In the genomic region with DNA sequence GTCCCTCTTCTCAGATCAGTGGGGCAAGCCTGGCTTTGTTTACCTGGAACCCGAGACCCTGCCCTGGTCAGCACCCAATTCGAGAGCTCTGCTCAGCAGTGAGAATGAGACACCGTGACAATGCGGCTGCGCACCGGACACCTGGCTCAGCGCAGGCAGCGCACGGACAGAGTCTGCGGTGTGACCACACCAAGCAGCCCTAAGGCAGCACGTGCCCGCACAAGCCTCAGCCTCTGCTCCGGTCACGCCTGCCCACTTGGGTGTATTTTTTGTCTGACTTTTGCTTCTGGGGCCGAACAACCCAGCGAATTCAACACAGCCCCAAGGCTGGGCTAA, we compare ENCODE assay signal across 21 cellular contexts. TPM values are rescaled to one million over a fixed set of nuclear protein-coding genes. Genes with fewer than 3 reads are reported as not detected.
DNase-seq lines count a peak whose midpoint lies in the region; ATAC-seq, FAIRE-seq and TF ChIP-seq lines count a peak whose summit lies in the region.
"Had no signal": no experiment of that assay in that cellular context is flagged by ENCODE, and none has a peak within 500 bp of the region (broad histone marks: within the 10 kb centered on the region; RNA-seq: fewer than 3 reads in every experiment).

No MANE protein-coding gene starts in this region.

- H3K27me3 ChIP-seq in BLaER1, result no peaks in the 10 kb centered on the region
- no peaks in the 10 kb centered on the region for H3K27me3 ChIP-seq in CD4-positive, CD25-positive, alpha-beta regulatory T cell (ENCODE audit: control insufficient read depth, insufficient read depth, low read length)
- peaks cover 19% of the 10 kb centered on the region for H3K27me3 ChIP-seq in keratinocyte (ENCODE audit: control insufficient read depth, extremely low read depth, insufficient read depth, low read length)
- no peaks in the 10 kb centered on the region for H3K27me3 ChIP-seq in trophoblast cell (ENCODE audit: insufficient read depth, low read length)

- H3K23ac ChIP-seq in trophoblast cell (ENCODE audit: low read length), result no peak overlapping the region

- TF ChIP-seq CTCF in keratinocyte (optimal IDR thresholded peaks at IDR 0.05 in 1 of 3, IDR thresholded peaks at IDR 0.05 in 1 of 3, conservative IDR thresholded peaks at IDR 0.05 in 1 of 3; ENCODE audit: extremely low read depth in 1 of 3, insufficient read depth in 2 of 3, low read length in 3 of 3), result no peak

- H4K91ac ChIP-seq in trophoblast cell (ENCODE audit: low read depth, low read length), result no peak overlapping the region

- H3K4me2 ChIP-seq in BLaER1, result peak overlapping the region; percentile 71
- peak overlapping the region; percentile 56 for H3K4me2 ChIP-seq in keratinocyte (ENCODE audit: control insufficient read depth, extremely low read depth, insufficient read depth, low read depth, low read length)
- H3K4me2 ChIP-seq in trophoblast cell (ENCODE audit: low read length), result no peak overlapping the region

- no peak overlapping the region for H2BK5ac ChIP-seq in trophoblast cell (ENCODE audit: low read depth, low read length, poor library complexity)

- WGBS in trophoblast cell (ENCODE audit: extremely low coverage, insufficient coverage, insufficient read length), result no CpG with 5 or more reads among the region's 16 CpGs

- H3K36me3 ChIP-seq in BLaER1 (no peaks in the 10 kb centered on the region), keratinocyte (ENCODE audit: control insufficient read depth in 2 of 2, extremely low read depth in 1 of 2, insufficient read depth in 2 of 2, low read length in 2 of 2) (no peaks in the 10 kb centered on the region), trophoblast cell (ENCODE audit: control insufficient read depth in 1 of 2, insufficient read depth in 2 of 2, low read length in 2 of 2) (no peaks in the 10 kb centered on the region)
- no peaks in the 10 kb centered on the region for H3K36me3 ChIP-seq in CD4-positive, CD25-positive, alpha-beta regulatory T cell (ENCODE audit: control insufficient read depth, insufficient read depth, low read length)
- H3K36me3 ChIP-seq: BE2C had no signal

- H3K14ac ChIP-seq in trophoblast cell (ENCODE audit: low read length), result no peak overlapping the region

- no peaks in the 10 kb centered on the region for H3K79me1 ChIP-seq in trophoblast cell (ENCODE audit: low read length)

- dilution Hi-C loops in keratinocyte (cut with MboI; ENCODE audit: extremely low pct_ligation_motif_present, low sequenced_read_pairs), result no loop called here

- H3K9me3 ChIP-seq in BLaER1 (peaks cover 18% of the 10 kb centered on the region), keratinocyte (ENCODE audit: control insufficient read depth, low read depth, low read length) (peaks cover 7% of the 10 kb centered on the region), trophoblast cell (ENCODE audit: insufficient read depth, low read depth, low read length) (peaks cover 26% of the 10 kb centered on the region)
- H3K9me3 ChIP-seq in CD4-positive, CD25-positive, alpha-beta regulatory T cell (ENCODE audit: control insufficient read depth in 2 of 2, low read length in 2 of 2), result peaks cover 10% of the 10 kb centered on the region in 2 experiments
- H3K9me3 ChIP-seq: BE2C had no signal

- H3K79me2 ChIP-seq in keratinocyte (ENCODE audit: control insufficient read depth, insufficient read depth, low read length), result no peaks in the 10 kb centered on the region
- no peaks in the 10 kb centered on the region for H3K79me2 ChIP-seq in trophoblast cell (ENCODE audit: control insufficient read depth, insufficient read depth, low read length, poor library complexity)

- H3K36me3 Mint-ChIP-seq in CD4-positive, CD25-positive, alpha-beta regulatory T cell, result peaks cover 4% of the 10 kb centered on the region
- no peaks in the 10 kb centered on the region for H3K36me3 Mint-ChIP-seq in activated T-helper 17 cell treated with anti-CD3 and anti-CD28 coated beads, Interleukin-2, amount 50 U/mL, for 72 hours (ENCODE audit: low read depth)

- H3K27ac ChIP-seq in BLaER1 (no peak overlapping the region), keratinocyte (ENCODE audit: control insufficient read depth, insufficient read depth, low read length) (no peak overlapping the region), trophoblast cell (ENCODE audit: low read depth, low read length) (no peak overlapping the region)
- H3K27ac ChIP-seq in CD4-positive, CD25-positive, alpha-beta regulatory T cell (ENCODE audit: insufficient read depth, low read length, poor library complexity, severe bottlenecking), result no peak overlapping the region

- no peak for ATAC-seq in CD4-positive, CD25-positive, alpha-beta regulatory T cell (ENCODE audit: low read depth in 2 of 2)
- no peak for ATAC-seq in activated T-helper 17 cell treated with anti-CD3 and anti-CD28 coated beads, Interleukin-2, amount 50 U/mL, for 72 hours (replicated peaks)
- no peak for ATAC-seq in left lobe of liver
- ATAC-seq in activated CD4-positive, CD25-positive, alpha-beta regulatory T cell treated with anti-CD3 and anti-CD28 coated beads, Interleukin-2, amount 50 U/mL, for 24 hours, result no peak
- ATAC-seq: HCT116, PC-3, Right ventricle myocardium inferior, SK-N-SH treated with all-trans-retinoic acid at 6 μM for 48 hours had no signal

- H3K4me1 ChIP-seq in BLaER1 (peaks cover 44% of the 10 kb centered on the region), keratinocyte (ENCODE audit: control insufficient read depth, extremely low read depth, insufficient read depth, low read length) (peaks cover 7% of the 10 kb centered on the region), trophoblast cell (ENCODE audit: control insufficient read depth in 1 of 2, insufficient read depth in 2 of 2, low read length in 2 of 2) (no peaks in the 10 kb centered on the region)
- peaks cover 24% of the 10 kb centered on the region for H3K4me1 ChIP-seq in CD4-positive, CD25-positive, alpha-beta regulatory T cell (ENCODE audit: control insufficient read depth, insufficient read depth, low read length, poor library complexity, severe bottlenecking)
- H3K4me1 ChIP-seq: BE2C, Caco-2 had no signal

- no peak overlapping the region for H2AFZ ChIP-seq in keratinocyte (ENCODE audit: control insufficient read depth, low read length)
- no peak overlapping the region for H2AFZ ChIP-seq in trophoblast cell (ENCODE audit: insufficient read depth, low read length, poor library complexity)

- H3K4me3 ChIP-seq in BLaER1 (no peak overlapping the region), keratinocyte (ENCODE audit: control insufficient read depth in 2 of 3, extremely low read depth in 1 of 3, insufficient read depth in 2 of 3, low read depth in 1 of 3, low read length in 3 of 3) (no peak overlapping the region), trophoblast cell (ENCODE audit: low read depth, low read length) (no peak overlapping the region)
- no peak overlapping the region for H3K4me3 ChIP-seq in CD4-positive, CD25-positive, alpha-beta regulatory T cell (ENCODE audit: low read depth, low read length)

- H2BK120ac ChIP-seq in trophoblast cell (ENCODE audit: insufficient read depth, low read length, poor library complexity), result no peak overlapping the region

- H3K27me3 Mint-ChIP-seq in CD4-positive, CD25-positive, alpha-beta regulatory T cell, result no peaks in the 10 kb centered on the region
- H3K27me3 Mint-ChIP-seq in activated T-helper 17 cell treated with anti-CD3 and anti-CD28 coated beads, Interleukin-2, amount 50 U/mL, for 72 hours, result no peaks in the 10 kb centered on the region

- DNase-seq in CD4-positive, CD25-positive, alpha-beta regulatory T cell, result no peak
- DNase-seq in keratinocyte (ENCODE audit: low read depth, low spot score), result no peak
- no peak for DNase-seq in DMS153 treated with DMSO at 0.1 percent for 48 hours (lab: John Stamatoyannopoulos, UW; ENCODE audit: unreplicated experiment)
- no peak for DNase-seq in left lobe of liver (ENCODE audit: low spot score)
- no peak for DNase-seq in trophoblast cell
- DNase-seq: BE2C, Caco-2, Karpas-422, NCI-H1105 treated with DMSO at 0.1 percent for 48 hours, NCI-H2081 treated with DMSO at 0.1 percent for 48 hours, NCI-H2227 treated with DMSO at 0.1 percent for 48 hours, NCI-H526 treated with DMSO at 0.1 percent for 48 hours, PC-3 had no signal

- H3K9me3 Mint-ChIP-seq in CD4-positive, CD25-positive, alpha-beta regulatory T cell, result peaks cover 3 to 22% (median 16%) of the 10 kb centered on the region in 7 donors
- H3K9me3 Mint-ChIP-seq in activated T-helper 17 cell treated with anti-CD3 and anti-CD28 coated beads, Interleukin-2, amount 50 U/mL, for 72 hours, result peaks cover 20% of the 10 kb centered on the region

- no peaks in the 10 kb centered on the region for H3K9me1 ChIP-seq in keratinocyte (ENCODE audit: control insufficient read depth, extremely low read depth, insufficient read depth, low read length)

- H4K8ac ChIP-seq in trophoblast cell (ENCODE audit: low read depth, low read length), result no peak overlapping the region

- H3K27ac Mint-ChIP-seq in CD4-positive, CD25-positive, alpha-beta regulatory T cell, result peak overlapping the region in 2 of 3 donors; percentile 68 to 71
- H3K27ac Mint-ChIP-seq in activated T-helper 17 cell treated with anti-CD3 and anti-CD28 coated beads, Interleukin-2, amount 50 U/mL, for 72 hours, result peak overlapping the region; percentile 16

- no peaks in the 10 kb centered on the region for H4K20me1 ChIP-seq in BLaER1
- H4K20me1 ChIP-seq in keratinocyte (ENCODE audit: control insufficient read depth, extremely low read depth, insufficient read depth, low read length), result no peaks in the 10 kb centered on the region

- H3K18ac ChIP-seq in trophoblast cell (ENCODE audit: low read length), result no peak overlapping the region

- H3K4me1 Mint-ChIP-seq in CD4-positive, CD25-positive, alpha-beta regulatory T cell, result peaks cover 17 to 56% (median 21%) of the 10 kb centered on the region in 4 donors
- H3K4me1 Mint-ChIP-seq in activated T-helper 17 cell treated with anti-CD3 and anti-CD28 coated beads, Interleukin-2, amount 50 U/mL, for 72 hours, result peaks cover 15% of the 10 kb centered on the region

- H3K4me3 Mint-ChIP-seq in CD4-positive, CD25-positive, alpha-beta regulatory T cell, result no peak overlapping the region
- no peak overlapping the region for H3K4me3 Mint-ChIP-seq in activated T-helper 17 cell treated with anti-CD3 and anti-CD28 coated beads, Interleukin-2, amount 50 U/mL, for 72 hours

- no peak overlapping the region for H2AK5ac ChIP-seq in trophoblast cell (ENCODE audit: low read length)

- H3K4ac ChIP-seq in trophoblast cell (ENCODE audit: low read depth, low read length), result no peak overlapping the region

- H3K9ac ChIP-seq in BLaER1 (0 out of 2 replicates have a peak overlapping the region, but pooled peaks have one; percentile 5), keratinocyte (ENCODE audit: control insufficient read depth, extremely low read depth, insufficient read depth, low read length) (no peak overlapping the region), trophoblast cell (ENCODE audit: low read length) (no peak overlapping the region)

- no peak overlapping the region for H2BK12ac ChIP-seq in trophoblast cell (ENCODE audit: low read length)

- H4K12ac ChIP-seq in trophoblast cell (ENCODE audit: low read depth, low read length), result no peak overlapping the region

- FAIRE-seq in keratinocyte (lab: Jason Lieb, UNC), result no peak
- FAIRE-seq: G401.6, GM12891 had no signal

RNA-seq across cellular contexts. Expression of gene KRTAP10-8, which starts 4.7 kb away (rescaled TPM):
- not detected for total RNA-seq in CD4-positive, CD25-positive, alpha-beta regulatory T cell
- polyA plus RNA-seq in CD4-positive, CD25-positive, alpha-beta regulatory T cell, result not detected
- not detected for total RNA-seq in activated T-helper 17 cell treated with anti-CD3 and anti-CD28 coated beads, Interleukin-2, amount 50 U/mL, for 72 hours
- polyA plus RNA-seq in keratinocyte, result not detected in 3 replicates
- not detected for polyA plus RNA-seq in keratinocyte (2011; ENCODE audit: low read depth)
- not detected in 2 replicates for polyA plus RNA-seq in keratinocyte (2011; cell fraction: cytosol; rRNA removed)
- not detected in 2 replicates for polyA plus RNA-seq in keratinocyte (2011; cell fraction: nucleus; rRNA removed)
- polyA plus RNA-seq in keratinocyte (2012; ENCODE audit: low replicate concordance), result not detected in 2 replicates
- not detected in 3 replicates for polyA minus RNA-seq in keratinocyte
- not detected for polyA minus RNA-seq in keratinocyte (2011; cell fraction: cytosol; rRNA and poly(A)+ RNA removed)
- not detected in 2 replicates for polyA minus RNA-seq in keratinocyte (2011; cell fraction: nucleus; rRNA and poly(A)+ RNA removed)
- total RNA-seq in left lobe of liver, result not detected
- not detected in 2 replicates for polyA plus RNA-seq in trophoblast cell (2013)
- total RNA-seq: Caco-2, PC-3, Right ventricle myocardium inferior had no signal

RNA-seq across cellular contexts. Expression of gene KRTAP10-9, which starts 10.3 kb away (rescaled TPM):
- not detected for total RNA-seq in CD4-positive, CD25-positive, alpha-beta regulatory T cell
- polyA plus RNA-seq in CD4-positive, CD25-positive, alpha-beta regulatory T cell, result not detected
- total RNA-seq in activated T-helper 17 cell treated with anti-CD3 and anti-CD28 coated beads, Interleukin-2, amount 50 U/mL, for 72 hours, result not detected
- not detected in 3 replicates for polyA plus RNA-seq in keratinocyte
- not detected for polyA plus RNA-seq in keratinocyte (2011; ENCODE audit: low read depth)
- not detected in 2 replicates for polyA plus RNA-seq in keratinocyte (2011; cell fraction: cytosol; rRNA removed)
- polyA plus RNA-seq in keratinocyte (2011; cell fraction: nucleus; rRNA removed), result not detected in 2 replicates
- polyA plus RNA-seq in keratinocyte (2012; ENCODE audit: low replicate concordance), result not detected in 2 replicates
- polyA minus RNA-seq in keratinocyte, result not detected in 3 replicates
- not detected for polyA minus RNA-seq in keratinocyte (2011; cell fraction: cytosol; rRNA and poly(A)+ RNA removed)
- not detected in 2 replicates for polyA minus RNA-seq in keratinocyte (2011; cell fraction: nucleus; rRNA and poly(A)+ RNA removed)
- total RNA-seq in left lobe of liver, result not detected
- not detected in 2 replicates for polyA plus RNA-seq in trophoblast cell (2013)
- total RNA-seq: Caco-2, PC-3, Right ventricle myocardium inferior had no signal

RNA-seq across cellular contexts. Expression of gene KRTAP10-7, which starts 16.2 kb away (rescaled TPM):
- total RNA-seq in CD4-positive, CD25-positive, alpha-beta regulatory T cell, result not detected
- polyA plus RNA-seq in CD4-positive, CD25-positive, alpha-beta regulatory T cell, result not detected
- total RNA-seq in activated T-helper 17 cell treated with anti-CD3 and anti-CD28 coated beads, Interleukin-2, amount 50 U/mL, for 72 hours, result not detected
- not detected in 3 replicates for polyA plus RNA-seq in keratinocyte
- not detected for polyA plus RNA-seq in keratinocyte (2011; ENCODE audit: low read depth)
- polyA plus RNA-seq in keratinocyte (2011; cell fraction: cytosol; rRNA removed), result not detected in 2 replicates
- not detected in 2 replicates for polyA plus RNA-seq in keratinocyte (2011; cell fraction: nucleus; rRNA removed)
- not detected in 2 replicates for polyA plus RNA-seq in keratinocyte (2012; ENCODE audit: low replicate concordance)
- not detected in 3 replicates for polyA minus RNA-seq in keratinocyte
- polyA minus RNA-seq in keratinocyte (2011; cell fraction: cytosol; rRNA and poly(A)+ RNA removed), result not detected
- not detected in 2 replicates for polyA minus RNA-seq in keratinocyte (2011; cell fraction: nucleus; rRNA and poly(A)+ RNA removed)
- not detected for total RNA-seq in left lobe of liver
- not detected in 2 replicates for polyA plus RNA-seq in trophoblast cell (2013)
- total RNA-seq: Caco-2, PC-3, Right ventricle myocardium inferior had no signal

RNA-seq across cellular contexts. Expression of gene KRTAP10-10, which starts 20.6 kb away (rescaled TPM):
- not detected for total RNA-seq in CD4-positive, CD25-positive, alpha-beta regulatory T cell
- not detected for polyA plus RNA-seq in CD4-positive, CD25-positive, alpha-beta regulatory T cell
- not detected for total RNA-seq in activated T-helper 17 cell treated with anti-CD3 and anti-CD28 coated beads, Interleukin-2, amount 50 U/mL, for 72 hours
- polyA plus RNA-seq in keratinocyte, result not detected in 3 replicates
- not detected for polyA plus RNA-seq in keratinocyte (2011; ENCODE audit: low read depth)
- polyA plus RNA-seq in keratinocyte (2011; cell fraction: cytosol; rRNA removed), result not detected in 2 replicates
- polyA plus RNA-seq in keratinocyte (2011; cell fraction: nucleus; rRNA removed), result not detected in 2 replicates
- polyA plus RNA-seq in keratinocyte (2012; ENCODE audit: low replicate concordance), result not detected in 2 replicates
- not detected in 3 replicates for polyA minus RNA-seq in keratinocyte
- polyA minus RNA-seq in keratinocyte (2011; cell fraction: cytosol; rRNA and poly(A)+ RNA removed), result not detected
- polyA minus RNA-seq in keratinocyte (2011; cell fraction: nucleus; rRNA and poly(A)+ RNA removed), result not detected in 2 replicates
- total RNA-seq in left lobe of liver, result not detected
- polyA plus RNA-seq in trophoblast cell (2013), result not detected in 2 replicates
- total RNA-seq: Caco-2, PC-3, Right ventricle myocardium inferior had no signal

RNA-seq across cellular contexts. Expression of gene KRTAP10-6, which starts 24.3 kb away (rescaled TPM):
- total RNA-seq in CD4-positive, CD25-positive, alpha-beta regulatory T cell, result not detected
- polyA plus RNA-seq in CD4-positive, CD25-positive, alpha-beta regulatory T cell, result not detected
- not detected for total RNA-seq in activated T-helper 17 cell treated with anti-CD3 and anti-CD28 coated beads, Interleukin-2, amount 50 U/mL, for 72 hours
- polyA plus RNA-seq in keratinocyte, result not detected in 3 replicates
- polyA plus RNA-seq in keratinocyte (2011; ENCODE audit: low read depth), result not detected
- not detected in 2 replicates for polyA plus RNA-seq in keratinocyte (2011; cell fraction: cytosol; rRNA removed)
- polyA plus RNA-seq in keratinocyte (2011; cell fraction: nucleus; rRNA removed), result not detected in 2 replicates
- polyA plus RNA-seq in keratinocyte (2012; ENCODE audit: low replicate concordance), result not detected in 2 replicates
- polyA minus RNA-seq in keratinocyte, result not detected in 3 replicates
- polyA minus RNA-seq in keratinocyte (2011; cell fraction: cytosol; rRNA and poly(A)+ RNA removed), result not detected
- not detected in 2 replicates for polyA minus RNA-seq in keratinocyte (2011; cell fraction: nucleus; rRNA and poly(A)+ RNA removed)
- total RNA-seq in left lobe of liver, result not detected
- polyA plus RNA-seq in trophoblast cell (2013), result not detected in 2 replicates
- total RNA-seq: Caco-2, PC-3, Right ventricle myocardium inferior had no signal
